Comparison of ENCODE assay signal across 1 cellular context in genomic region chr7:83419013-83419412, GRCh38.
TF ChIP-seq lines count a peak whose summit lies in the region.

No MANE protein-coding gene starts in this region.

TF ChIP-seq in SK-N-SH, 30 proteins besides CTCF, POLR2A, EP300 and RAD21 (continued from another document):
- TF ChIP-seq USF2 (IDR thresholded peaks at IDR 0.05; ENCODE audit: borderline replicate concordance, low read depth, low read length): no peak
- TF ChIP-seq FOXJ3 (CRISPR knock-in tag; IDR thresholded peaks at IDR 0.05): no peak
- no peak for TF ChIP-seq ZBTB33 (IDR thresholded peaks at IDR 0.05; ENCODE audit: borderline replicate concordance, low read depth)
